13 cellular contexts compared by ENCODE assay signal in the genomic region with DNA sequence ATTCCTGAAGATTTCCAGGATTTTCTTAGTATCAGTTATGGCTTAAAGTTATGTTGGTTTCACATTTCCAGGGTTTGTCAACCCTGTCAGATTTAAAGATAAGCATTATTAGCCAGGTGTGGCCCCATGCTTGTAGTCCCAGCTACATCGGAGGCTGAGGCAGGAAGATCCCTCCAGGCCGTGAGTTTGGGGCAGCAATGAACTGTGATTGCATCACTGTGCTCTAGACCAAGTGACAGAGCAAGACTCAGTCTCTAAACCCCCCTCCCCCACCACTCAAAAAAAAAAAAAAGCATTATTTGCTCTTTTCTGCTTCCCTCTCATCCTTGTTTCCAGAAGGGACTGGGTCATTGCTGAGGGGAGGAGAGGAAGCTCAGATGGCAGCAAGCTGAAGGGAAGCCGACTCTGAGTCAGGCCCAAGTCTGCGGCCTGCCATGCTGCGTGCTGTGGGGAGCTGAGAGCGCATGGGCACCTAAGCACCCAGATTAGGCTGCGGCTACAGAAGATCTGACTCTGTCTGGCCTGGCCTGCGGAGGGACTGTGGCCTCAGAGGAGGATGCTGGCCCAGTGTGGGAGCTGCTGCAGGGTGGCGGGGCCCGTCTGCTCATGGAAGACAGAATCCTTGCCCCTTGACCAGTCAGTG. TPM values are rescaled to one million over a fixed set of nuclear protein-coding genes. Genes with fewer than 3 reads are reported as not detected.
DNase-seq lines count a peak whose midpoint lies in the region; ATAC-seq, FAIRE-seq and TF ChIP-seq lines count a peak whose summit lies in the region.
"Not testable (repeated sequence)": the region's sequence is repeated elsewhere in the genome, so short reads cannot be mapped to it uniquely, and the experiment has no call there.
"Had no signal": no experiment of that assay in that cellular context is flagged by ENCODE, and none has a peak within 500 bp of the region (broad histone marks: within the 10 kb centered on the region; RNA-seq: fewer than 3 reads in every experiment).

No MANE protein-coding gene starts in this region.

- peak overlapping the region; percentile 50 for H3K9ac ChIP-seq in NT2/D1 (ENCODE audit: insufficient read length, low read depth)
- H3K9ac ChIP-seq in H1 (replicated peaks in 1 of 4; ENCODE audit: extremely low read depth in 1 of 4, low read depth in 3 of 4, low read length in 3 of 4) = not testable (repeated sequence)

- not testable (repeated sequence) for H3K4me3 Mint-ChIP-seq in GM23338; activated T-cell treated with anti-CD3 and anti-CD28 coated beads, Interleukin-2, amount 50 U/mL, for 24 hours
- H3K4me3 Mint-ChIP-seq in neural crest cell = peak overlapping the region; percentile 34

- CTCF ChIA-PET in H1 (lab: Charles Lee; ENCODE audit: partially characterized antibody) = interaction anchor here (2.6 kb wide), 1 partner anchor 144 kb away, joined by 9 read pairs; no protein-coding TSS in a partner anchor

- not testable (repeated sequence) for ATAC-seq in GM23338

- not testable (repeated sequence) for H3K9me2 ChIP-seq in GM23338 (ENCODE audit: insufficient read depth)

- TF ChIP-seq POLR2A in H1 (IDR thresholded peaks at IDR 0.05; ENCODE audit: control extremely low read depth in 1 of 2, low read depth in 2 of 2, low read length in 2 of 2) = not testable (repeated sequence)

- H3K4me1 Mint-ChIP-seq in GM23338 (peaks cover 13% of the 10 kb centered on the region; the same call in 2 of the 3 replicates), neural crest cell (peaks cover 13% of the 10 kb centered on the region)
- H3K4me1 Mint-ChIP-seq in activated T-cell treated with anti-CD3 and anti-CD28 coated beads, Interleukin-2, amount 50 U/mL, for 24 hours (ENCODE audit: low read depth) = peaks cover 16% of the 10 kb centered on the region

- H2BK15ac ChIP-seq in H1 (ENCODE audit: low read length) = not testable (repeated sequence)

- TF ChIP-seq RAD21 in H1 (IDR thresholded peaks at IDR 0.05 in 1 of 2, conservative IDR thresholded peaks at IDR 0.05 in 1 of 2; ENCODE audit: low read depth in 2 of 2, low read length in 2 of 2) = not testable (repeated sequence)

- not testable (repeated sequence) for H3K9me3 ChIP-seq in NT2/D1 (ENCODE audit: insufficient read depth, low read length); H1 (ENCODE audit: insufficient read depth in 2 of 2, low read depth in 1 of 2, low read length in 1 of 2)

- H3K56ac ChIP-seq in H1 (replicated peaks; ENCODE audit: insufficient read length, low read depth, low read length) = not testable (repeated sequence)

- not testable (repeated sequence) for H3K4ac ChIP-seq in H1 (replicated peaks; ENCODE audit: insufficient read length, low read depth, low read length)

- peak overlapping the region; percentile 74 for H3K27ac Mint-ChIP-seq in GM23338
- H3K27ac Mint-ChIP-seq in activated T-cell treated with anti-CD3 and anti-CD28 coated beads, Interleukin-2, amount 50 U/mL, for 24 hours = peak overlapping the region; percentile 72
- not testable (repeated sequence) for H3K27ac Mint-ChIP-seq in neural crest cell (ENCODE audit: unreplicated experiment)

- H3K27ac ChIP-seq in GM23338 (ENCODE audit: low read depth); H1 (ENCODE audit: low read depth, low read length): not testable (repeated sequence)

- H3K36me3 ChIP-seq in GM23338 (ENCODE audit: insufficient read depth); H1 (ENCODE audit: control insufficient read depth in 2 of 4, insufficient read depth in 4 of 4, low read length in 3 of 4): not testable (repeated sequence)
- H3K36me3 ChIP-seq in NT2/D1 (ENCODE audit: insufficient read depth, insufficient read length, low read length) = peaks cover 40% of the 10 kb centered on the region

- not testable (repeated sequence) for H3K4me2 ChIP-seq in GM23338; H1 (ENCODE audit: insufficient read depth in 1 of 2, low read depth in 2 of 2, low read length in 2 of 2)

- not testable (repeated sequence) for H4K8ac ChIP-seq in H1 (ENCODE audit: extremely low read depth, insufficient read depth, low read length)

- H3K23me2 ChIP-seq in H1 (ENCODE audit: low read depth, low read length) = not testable (repeated sequence)

- H3K79me1 ChIP-seq in H1 (ENCODE audit: low read depth, low read length) = not testable (repeated sequence)

- H2AK5ac ChIP-seq in H1 (ENCODE audit: low read depth, low read length) = not testable (repeated sequence)

- not testable (repeated sequence) for FAIRE-seq in H1 (lab: Jason Lieb, UNC)

- H3K23ac ChIP-seq in H1 (ENCODE audit: insufficient read length) = not testable (repeated sequence)

- not testable (repeated sequence) for TF ChIP-seq CTCF in GM23338 (conservative IDR thresholded peaks at IDR 0.05; ENCODE audit: low read depth in 2 of 2); H1 (IDR thresholded peaks at IDR 0.05; ENCODE audit: control extremely low read depth in 1 of 3, insufficient read depth in 1 of 3, low read depth in 1 of 3, low read length in 3 of 3); neural crest cell (conservative IDR thresholded peaks at IDR 0.05)

- not testable (repeated sequence) for H3K27me3 ChIP-seq in GM23338 (ENCODE audit: insufficient read depth); NT2/D1 (ENCODE audit: insufficient read depth, insufficient read length); H1 (replicated peaks in 1 of 4; ENCODE audit: control insufficient read depth in 3 of 4, extremely low read depth in 1 of 4, insufficient read depth in 3 of 4, low read length in 3 of 4)

- not testable (repeated sequence) for H3K4me3 ChIP-seq in GM23338; NT2/D1 (ENCODE audit: insufficient read length, low read depth); H1 (ENCODE audit: extremely low read depth in 1 of 4, insufficient read depth in 2 of 4, low read depth in 3 of 4, low read length in 4 of 4)

- not testable (repeated sequence) for H4K20me1 ChIP-seq in GM23338 (replicated peaks; ENCODE audit: insufficient read depth); H1 (replicated peaks in 1 of 2; ENCODE audit: control insufficient read depth in 1 of 2, insufficient read depth in 2 of 2, low read length in 2 of 2)

- not testable (repeated sequence) for H3K14ac ChIP-seq in H1 (ENCODE audit: insufficient read length)

- not testable (repeated sequence) for H3K27me3 Mint-ChIP-seq in GM23338 (ENCODE audit: insufficient read depth, low read depth, poor library complexity); activated T-cell treated with anti-CD3 and anti-CD28 coated beads, Interleukin-2, amount 50 U/mL, for 24 hours; neural crest cell (ENCODE audit: low read depth)

- not testable (repeated sequence) for TF ChIP-seq EP300 in H1 (IDR thresholded peaks at IDR 0.05; ENCODE audit: borderline replicate concordance in 1 of 2, low read depth in 2 of 2, low read length in 2 of 2)

- not testable (repeated sequence) for H3K18ac ChIP-seq in H1 (ENCODE audit: extremely low read depth, low read length)

- not testable (repeated sequence) for H2BK5ac ChIP-seq in H1 (ENCODE audit: low read depth, low read length)

- DNase-seq in GM23338 (ENCODE audit: low spot score); NT2/D1 (ENCODE audit: low read depth, low spot score); activated T-cell treated with anti-CD3 and anti-CD28 coated beads, Interleukin-2, amount 50 U/mL, for 24 hours; H1 (ENCODE audit: low read depth in 1 of 2, low spot score in 2 of 2); neural crest cell (ENCODE audit: low read depth, low spot score): not testable (repeated sequence)

- not testable (repeated sequence) for H2BK20ac ChIP-seq in H1 (ENCODE audit: low read length)

- not testable (repeated sequence) for H3K36me3 Mint-ChIP-seq in GM23338 (ENCODE audit: low read depth); neural crest cell (ENCODE audit: low read depth)
- peaks cover 66% of the 10 kb centered on the region for H3K36me3 Mint-ChIP-seq in activated T-cell treated with anti-CD3 and anti-CD28 coated beads, Interleukin-2, amount 50 U/mL, for 24 hours (ENCODE audit: low read depth)

- H3K79me2 ChIP-seq in GM23338 (replicated peaks; ENCODE audit: insufficient read depth); H1 (ENCODE audit: control insufficient read depth in 1 of 2, insufficient read depth in 2 of 2, low read length in 2 of 2): not testable (repeated sequence)

- not testable (repeated sequence) for H3K9me3 Mint-ChIP-seq in GM23338; activated T-cell treated with anti-CD3 and anti-CD28 coated beads, Interleukin-2, amount 50 U/mL, for 24 hours; neural crest cell

- WGBS in H1 (ENCODE audit: extremely low coverage in 1 of 2, insufficient coverage in 1 of 2, insufficient read length in 1 of 2, insufficient replicate concordance in 2 of 2, low coverage in 1 of 2, low lambda C conversion rate in 2 of 2, missing lambda C conversion rate in 1 of 2), 2 experiments = 92% methylated on average over 8 of the region's 10 CpGs; no CpG with 5 or more reads in 1 of the 2 experiments

- H3K4me1 ChIP-seq in GM23338 (ENCODE audit: insufficient read depth); H1 (replicated peaks in 1 of 4; ENCODE audit: control insufficient read depth in 3 of 4, insufficient read depth in 4 of 4, low read length in 3 of 4): not testable (repeated sequence)
- H3K4me1 ChIP-seq in NT2/D1 (ENCODE audit: insufficient read depth, insufficient read length) = peaks cover 13% of the 10 kb centered on the region

- H4K91ac ChIP-seq in H1 (replicated peaks; ENCODE audit: insufficient read length, low read length) = not testable (repeated sequence)

- POLR2A ChIA-PET in H1 (lab: Charles Lee; ENCODE audit: partially characterized antibody) = interaction anchor here (0.7 to 1.1 kb wide), 3 partner anchors 14 to 1878 kb away, joined by 3 to 4 read pairs (median 3); no protein-coding TSS in a partner anchor

- not testable (repeated sequence) for H2BK12ac ChIP-seq in H1 (ENCODE audit: low read depth, low read length)

- not testable (repeated sequence) for H3F3A ChIP-seq in GM23338 (replicated peaks; ENCODE audit: low read depth)

- not testable (repeated sequence) for H2AFZ ChIP-seq in GM23338; H1 (ENCODE audit: low read length)

- not testable (repeated sequence) for H4K5ac ChIP-seq in H1 (ENCODE audit: insufficient read length, low read depth, low read length)

- not testable (repeated sequence) for H2BK120ac ChIP-seq in H1 (replicated peaks; ENCODE audit: low read depth, low read length)

RNA-seq across cellular contexts. Expression of gene MZT2B, which starts 5.8 kb away (rescaled TPM):
- total RNA-seq in GM23338 (2014; rRNA removed; shearing (Covaris generic)) = 60.0 and 70.9 TPM in 2 replicates
- polyA plus RNA-seq in GM23338 (2016; fragmentation: Nextera tagmentation; extraction: Ambion mirVana) (233 and 263 TPM in 2 replicates), H1 (2011; rRNA removed) (90.3 and 138 TPM in 2 replicates)
- total RNA-seq in H1 (2021; fragmentation: NEBNext Ultra II Directional; extraction: Animal tissue kit (Norgen Biotek cat#: 25700)) = 151 and 167 TPM in 2 replicates
- 120 TPM for polyA plus RNA-seq in H1 (2011; cell fraction: cytosol; rRNA removed)
- 75.4 TPM for polyA plus RNA-seq in H1 (2011; cell fraction: nucleus; rRNA removed)
- 118 to 166 TPM (median 139 TPM) in 4 replicates for polyA plus RNA-seq in H1 (2012, experiment 1 of 2)
- 92.5 TPM for polyA plus RNA-seq in H1 (2012, experiment 2 of 2)
- 178 TPM for polyA plus RNA-seq in H1 (2013, experiment 1 of 2)
- 186 TPM for polyA plus RNA-seq in H1 (2013, experiment 2 of 2)
- 4.2 and 6.2 TPM in 2 replicates for polyA minus RNA-seq in H1 (2011; rRNA and poly(A)+ RNA removed)
- 53.9 TPM for polyA minus RNA-seq in H1 (2011; cell fraction: cytosol; rRNA and poly(A)+ RNA removed)
- 45.9 TPM for polyA minus RNA-seq in H1 (2011; cell fraction: nucleus; rRNA and poly(A)+ RNA removed)
- 240 and 242 TPM in 2 replicates for total RNA-seq in neural crest cell

RNA-seq across cellular contexts. Expression of gene SMPD4, which starts 6.5 kb away (rescaled TPM):
- 87.5 and 98.6 TPM in 2 replicates for total RNA-seq in GM23338 (2014; rRNA removed; shearing (Covaris generic))
- 43.5 and 44.2 TPM in 2 replicates for polyA plus RNA-seq in GM23338 (2016; fragmentation: Nextera tagmentation; extraction: Ambion mirVana)
- 96.3 and 102 TPM in 2 replicates for total RNA-seq in H1 (2021; fragmentation: NEBNext Ultra II Directional; extraction: Animal tissue kit (Norgen Biotek cat#: 25700))
- 106 and 155 TPM in 2 replicates for polyA plus RNA-seq in H1 (2011; rRNA removed)
- 62.6 TPM for polyA plus RNA-seq in H1 (2011; cell fraction: cytosol; rRNA removed)
- 204 TPM for polyA plus RNA-seq in H1 (2011; cell fraction: nucleus; rRNA removed)
- polyA plus RNA-seq in H1 (2012, experiment 1 of 2) = 68.3 to 97.8 TPM (median 86.5 TPM) in 4 replicates
- 93.3 TPM for polyA plus RNA-seq in H1 (2012, experiment 2 of 2)
- polyA plus RNA-seq in H1 (2013, experiment 1 of 2) = 57.2 TPM
- polyA plus RNA-seq in H1 (2013, experiment 2 of 2) = 55.6 TPM
- polyA minus RNA-seq in H1 (2011; rRNA and poly(A)+ RNA removed) = 74.1 and 83.1 TPM in 2 replicates
- polyA minus RNA-seq in H1 (2011; cell fraction: cytosol; rRNA and poly(A)+ RNA removed) = 79.6 TPM
- polyA minus RNA-seq in H1 (2011; cell fraction: nucleus; rRNA and poly(A)+ RNA removed) = 85.5 TPM
- 91.7 and 103 TPM in 2 replicates for total RNA-seq in neural crest cell

RNA-seq across cellular contexts. Expression of gene TUBA3E, which starts 10.3 kb away (rescaled TPM):
- total RNA-seq in GM23338 (2014; rRNA removed; shearing (Covaris generic)) = 0.21 and 0.66 TPM in 2 replicates
- polyA plus RNA-seq in GM23338 (2016; fragmentation: Nextera tagmentation; extraction: Ambion mirVana) (0.31 TPM in 1 of 2 replicates, not detected in the other), H1 (2011; rRNA removed) (not detected in 2 replicates)
- total RNA-seq in H1 (2021; fragmentation: NEBNext Ultra II Directional; extraction: Animal tissue kit (Norgen Biotek cat#: 25700)) = not detected in 2 replicates
- not detected for polyA plus RNA-seq in H1 (2011; cell fraction: cytosol; rRNA removed)
- not detected for polyA plus RNA-seq in H1 (2011; cell fraction: nucleus; rRNA removed)
- not detected in 4 replicates for polyA plus RNA-seq in H1 (2012, experiment 1 of 2)
- not detected for polyA plus RNA-seq in H1 (2012, experiment 2 of 2)
- not detected for polyA plus RNA-seq in H1 (2013, experiment 1 of 2)
- polyA plus RNA-seq in H1 (2013, experiment 2 of 2) = not detected
- not detected in 2 replicates for polyA minus RNA-seq in H1 (2011; rRNA and poly(A)+ RNA removed)
- not detected for polyA minus RNA-seq in H1 (2011; cell fraction: cytosol; rRNA and poly(A)+ RNA removed)
- not detected for polyA minus RNA-seq in H1 (2011; cell fraction: nucleus; rRNA and poly(A)+ RNA removed)
- not detected in 2 replicates for total RNA-seq in neural crest cell
- total RNA-seq: A673; CD4-positive, alpha-beta memory T cell; H7; HT-29; PC-9; RPMI7951; SJSA1 had no signal
- polyA plus RNA-seq: CD4-positive, alpha-beta memory T cell had no signal

RNA-seq across cellular contexts. Expression of gene CCDC74B, which starts 43.0 kb away (rescaled TPM):
- total RNA-seq in GM23338 (2014; rRNA removed; shearing (Covaris generic)) = 22.1 and 34.5 TPM in 2 replicates
- 15.1 and 16.4 TPM in 2 replicates for polyA plus RNA-seq in GM23338 (2016; fragmentation: Nextera tagmentation; extraction: Ambion mirVana)
- 4.3 and 6.7 TPM in 2 replicates for total RNA-seq in H1 (2021; fragmentation: NEBNext Ultra II Directional; extraction: Animal tissue kit (Norgen Biotek cat#: 25700))
- 6.4 and 8.1 TPM in 2 replicates for polyA plus RNA-seq in H1 (2011; rRNA removed)
- 8.2 TPM for polyA plus RNA-seq in H1 (2011; cell fraction: cytosol; rRNA removed)
- polyA plus RNA-seq in H1 (2011; cell fraction: nucleus; rRNA removed) = 40.1 TPM
- polyA plus RNA-seq in H1 (2012, experiment 1 of 2) = 3.6 to 8.2 TPM (median 6.2 TPM) in 4 replicates
- polyA plus RNA-seq in H1 (2012, experiment 2 of 2) = 4.0 TPM
- 5.0 TPM for polyA plus RNA-seq in H1 (2013, experiment 1 of 2)
- polyA plus RNA-seq in H1 (2013, experiment 2 of 2) = 5.1 TPM
- 2.2 and 2.5 TPM in 2 replicates for polyA minus RNA-seq in H1 (2011; rRNA and poly(A)+ RNA removed)
- 4.3 TPM for polyA minus RNA-seq in H1 (2011; cell fraction: cytosol; rRNA and poly(A)+ RNA removed)
- 6.4 TPM for polyA minus RNA-seq in H1 (2011; cell fraction: nucleus; rRNA and poly(A)+ RNA removed)
- 12.6 and 13.9 TPM in 2 replicates for total RNA-seq in neural crest cell
- polyA plus RNA-seq: CD4-positive, alpha-beta memory T cell had no signal

RNA-seq across cellular contexts. Expression of gene POTEF, which starts 58.9 kb away (rescaled TPM):
- 1.8 and 3.0 TPM in 2 replicates for total RNA-seq in GM23338 (2014; rRNA removed; shearing (Covaris generic))
- polyA plus RNA-seq in GM23338 (2016; fragmentation: Nextera tagmentation; extraction: Ambion mirVana) = 1.0 and 1.1 TPM in 2 replicates
- total RNA-seq in H1 (2021; fragmentation: NEBNext Ultra II Directional; extraction: Animal tissue kit (Norgen Biotek cat#: 25700)) = 0.15 and 0.24 TPM in 2 replicates
- polyA plus RNA-seq in H1 (2011; rRNA removed) = 0.36 and 0.60 TPM in 2 replicates
- polyA plus RNA-seq in H1 (2011; cell fraction: cytosol; rRNA removed) = 0.44 TPM
- 6.1 TPM for polyA plus RNA-seq in H1 (2011; cell fraction: nucleus; rRNA removed)
- 0.29 to 0.57 TPM (median 0.44 TPM) in 4 replicates for polyA plus RNA-seq in H1 (2012, experiment 1 of 2)
- polyA plus RNA-seq in H1 (2012, experiment 2 of 2) = not detected
- polyA plus RNA-seq in H1 (2013, experiment 1 of 2) = 0.06 TPM
- polyA plus RNA-seq in H1 (2013, experiment 2 of 2) = 0.06 TPM
- 9.9 and 10.1 TPM in 2 replicates for polyA minus RNA-seq in H1 (2011; rRNA and poly(A)+ RNA removed)
- polyA minus RNA-seq in H1 (2011; cell fraction: cytosol; rRNA and poly(A)+ RNA removed) = 2.1 TPM
- polyA minus RNA-seq in H1 (2011; cell fraction: nucleus; rRNA and poly(A)+ RNA removed) = 18.7 TPM
- total RNA-seq in neural crest cell = 8.4 and 11.0 TPM in 2 replicates
- total RNA-seq: A673; CD4-positive, alpha-beta memory T cell; PC-9; Right ventricle myocardium superior; RPMI7951; SJSA1 had no signal
